In genomic region chr2:240527153-240527750, GRCh38 we compare ENCODE assay signal across 20 cellular contexts. TPM values are rescaled to one million over a fixed set of nuclear protein-coding genes. Genes with fewer than 3 reads are reported as not detected.
DNase-seq lines count a peak whose midpoint lies in the region; FAIRE-seq and TF ChIP-seq lines count a peak whose summit lies in the region.
"Had no signal": no experiment of that assay in that cellular context is flagged by ENCODE, and none has a peak within 500 bp of the region (broad histone marks: within the 10 kb centered on the region; RNA-seq: fewer than 3 reads in every experiment).

No MANE protein-coding gene starts in this region.

- peaks cover 2% of the 10 kb centered on the region for H3K9me3 ChIP-seq in osteoblast (ENCODE audit: low read depth, low read length)

- no peak overlapping the region for H3K4me2 ChIP-seq in osteoblast (ENCODE audit: insufficient read depth, low read length)

- no peak overlapping the region for H3K27ac ChIP-seq in osteoblast (ENCODE audit: low read depth, low read length)

- no peaks in the 10 kb centered on the region for H4K20me1 ChIP-seq in osteoblast (ENCODE audit: insufficient read depth, low read length)

- H3K27me3 ChIP-seq in bronchial epithelial cell (ENCODE audit: control insufficient read depth, insufficient read depth, low read length) (no peaks in the 10 kb centered on the region), osteoblast (ENCODE audit: insufficient read depth, low read length) (no peaks in the 10 kb centered on the region)
- H3K27me3 ChIP-seq: BE2C had no signal

- TF ChIP-seq CTCF in bronchial epithelial cell (IDR thresholded peaks at IDR 0.05; ENCODE audit: insufficient read depth, low read length, severe bottlenecking) (no peak), osteoblast (IDR thresholded peaks at IDR 0.05; ENCODE audit: extremely low read depth, low read depth, low read length) (no peak)

- H3K4me1 ChIP-seq in osteoblast (ENCODE audit: insufficient read depth, low read length) = no peaks in the 10 kb centered on the region
- H3K4me1 ChIP-seq: BE2C had no signal

- peaks cover 17% of the 10 kb centered on the region for H3K36me3 ChIP-seq in bronchial epithelial cell (ENCODE audit: control insufficient read depth, insufficient read depth, low read length)
- no peaks in the 10 kb centered on the region for H3K36me3 ChIP-seq in osteoblast (ENCODE audit: insufficient read depth, low read length)

- DNase-seq in HTR-8/SVneo (ENCODE audit: insufficient read length, low spot score) = no peak
- no peak for DNase-seq in bronchial epithelial cell (ENCODE audit: low read depth)
- DNase-seq in osteoblast (ENCODE audit: insufficient read length, low spot score, missing footprints) = peak; percentile 43
- no peak for DNase-seq in cerebellum (ENCODE audit: low spot score)
- no peak for DNase-seq in DMS153 treated with DMSO at 0.1 percent for 48 hours (lab: John Stamatoyannopoulos, UW; ENCODE audit: unreplicated experiment)
- no peak for DNase-seq in activated CD4-positive, alpha-beta T cell treated with anti-CD3 and anti-CD28 coated beads for 1 hour
- DNase-seq: ACHN; BE2C; C1 segment of cervical spinal cord; CD4-positive, CD25-positive, alpha-beta regulatory T cell; CD8-positive, alpha-beta memory T cell; COR-L47; DMS 273 treated with DMSO at 0.1 percent for 48 hours; GOT3; H7; KBM-7 had no signal

- H3K4me3 ChIP-seq in bronchial epithelial cell (ENCODE audit: low read depth, low read length) (no peak overlapping the region), osteoblast (ENCODE audit: insufficient read depth, low read length) (no peak overlapping the region)

- FAIRE-seq in HTR-8/SVneo (lab: Jason Lieb, UNC) (peak; percentile 73), bronchial epithelial cell (lab: Jason Lieb, UNC) (peak; percentile 87)
- FAIRE-seq: A204.1, G401.6, GM12892, GM18507 had no signal

- no peak overlapping the region for H2AFZ ChIP-seq in osteoblast (ENCODE audit: low read length)

- no peaks in the 10 kb centered on the region for H3K79me2 ChIP-seq in osteoblast (ENCODE audit: insufficient read depth, low read length)

RNA-seq across cellular contexts. Expression of gene ANKMY1, which starts 30.5 kb away (rescaled TPM):
- 10.8 and 15.8 TPM in 2 replicates for total RNA-seq in bronchial epithelial cell
- 11.2 and 11.5 TPM in 2 replicates for total RNA-seq in osteoblast
- total RNA-seq in cerebellum = 13.2 TPM

RNA-seq across cellular contexts. Expression of gene DUSP28, which starts 32.9 kb away (rescaled TPM):
- total RNA-seq in bronchial epithelial cell (1.9 and 2.1 TPM in 2 replicates), osteoblast (3.2 and 4.7 TPM in 2 replicates), cerebellum (3.1 TPM)

RNA-seq across cellular contexts. Expression of gene RNPEPL1, which starts 41.0 kb away (rescaled TPM):
- 10.8 and 12.3 TPM in 2 replicates for total RNA-seq in bronchial epithelial cell
- 13.0 and 14.7 TPM in 2 replicates for total RNA-seq in osteoblast
- total RNA-seq in cerebellum = 5.4 TPM

RNA-seq across cellular contexts. Expression of gene CAPN10, which starts 59.3 kb away (rescaled TPM):
- total RNA-seq in bronchial epithelial cell = 13.4 and 22.4 TPM in 2 replicates
- 21.0 and 22.1 TPM in 2 replicates for total RNA-seq in osteoblast
- total RNA-seq in cerebellum = 31.2 TPM
